In genomic region chr2:136058262-136058661, GRCh38 we compare ENCODE assay signal across 16 cellular contexts.
DNase-seq lines count a peak whose midpoint lies in the region; FAIRE-seq lines count a peak whose summit lies in the region.
"Had no signal": no experiment of that assay in that cellular context is flagged by ENCODE, and none has a peak within 500 bp of the region (broad histone marks: within the 10 kb centered on the region; RNA-seq: fewer than 3 reads in every experiment).

No MANE protein-coding gene starts in this region.

- peaks cover 70% of the 10 kb centered on the region for H3K4me1 Mint-ChIP-seq in T-helper 1 cell treated with Interleukin-12 subunit alpha and Interleukin-12 subunit beta and Interleukin-4 antibody, amounts not matched to agents 30 μg/mL and 1 μg/mL, for 36 hours (ENCODE audit: low read depth)

- peaks cover 25% of the 10 kb centered on the region for H3K36me3 Mint-ChIP-seq in T-helper 1 cell treated with Interleukin-12 subunit alpha and Interleukin-12 subunit beta and Interleukin-4 antibody, amounts not matched to agents 30 μg/mL and 1 μg/mL, for 36 hours (ENCODE audit: low read depth)

- peak overlapping the region; percentile 96 for H3K27ac Mint-ChIP-seq in T-helper 1 cell treated with Interleukin-12 subunit alpha and Interleukin-12 subunit beta and Interleukin-4 antibody, amounts not matched to agents 30 μg/mL and 1 μg/mL, for 36 hours

- H3K9me3 Mint-ChIP-seq in T-helper 1 cell treated with Interleukin-12 subunit alpha and Interleukin-12 subunit beta and Interleukin-4 antibody, amounts not matched to agents 30 μg/mL and 1 μg/mL, for 36 hours = peaks cover 22% of the 10 kb centered on the region

- DNase-seq in DMS 273 (lab: John Stamatoyannopoulos, UW; ENCODE audit: unreplicated experiment) (peak; percentile 8), DMS 273 treated with DMSO at 0.1 percent for 48 hours (lab: John Stamatoyannopoulos, UW) (no peak), GM19239 (ENCODE audit: insufficient read length, low spot score) (no peak), iPS DF 19.7 (ENCODE audit: low read depth, low spot score) (peak; percentile 23), HTR-8/SVneo (ENCODE audit: insufficient read length, low spot score) (no peak), NCI-H524 treated with DMSO at 0.1 percent for 48 hours (lab: John Stamatoyannopoulos, UW) (no peak)
- no peak for DNase-seq in effector CD4-positive, alpha-beta T cell
- DNase-seq: activated effector memory CD4-positive, alpha-beta T cell treated with anti-CD3 and anti-CD28 coated beads, Interleukin-2, amount 50 U/mL, for 16 hours; colonic mucosa; GDM1; NCI-H1436 treated with DMSO at 0.1 percent for 48 hours; NCI-H2171; stimulated activated CD4-positive, alpha-beta T cell treated with anti-CD3 and anti-CD28 coated beads, Interleukin-12 subunit alpha, Interleukin-12 subunit beta, amount 100 ng/mL, for 4 hours; thyroid gland had no signal

- FAIRE-seq in GM19239 (lab: Jason Lieb, UNC) (peak; percentile 80), HTR-8/SVneo (lab: Jason Lieb, UNC) (no peak)
- FAIRE-seq: RCC 7860 had no signal

- H3K4me3 Mint-ChIP-seq in T-helper 1 cell treated with Interleukin-12 subunit alpha and Interleukin-12 subunit beta and Interleukin-4 antibody, amounts not matched to agents 30 μg/mL and 1 μg/mL, for 36 hours = peak overlapping the region; percentile 8

- H3K27me3 Mint-ChIP-seq in T-helper 1 cell treated with Interleukin-12 subunit alpha and Interleukin-12 subunit beta and Interleukin-4 antibody, amounts not matched to agents 30 μg/mL and 1 μg/mL, for 36 hours (ENCODE audit: low read depth) = no peaks in the 10 kb centered on the region

Comparison
In these comparisons a context has a peak if more than half of its experiments do, and no peak if none do; other contexts are left out.
1. DNase-seq: peak in DMS 273 (single experiment) and iPS DF 19.7 (single experiment); none in DMS 273 treated with DMSO at 0.1 percent for 48 hours (single experiment), GM19239 (single experiment), HTR-8/SVneo (single experiment), effector CD4-positive, alpha-beta T cell (single experiment) and NCI-H524 treated with DMSO at 0.1 percent for 48 hours (single experiment).